In genomic region chr7:49852619-49853462, GRCh38 we compare ENCODE assay signal across 7 cellular contexts.
DNase-seq lines count a peak whose midpoint lies in the region; ATAC-seq, FAIRE-seq and TF ChIP-seq lines count a peak whose summit lies in the region.

No MANE protein-coding gene starts in this region.

- peak; percentile 82 for ATAC-seq in GM21390 (IDR thresholded peaks at IDR 0.05; ENCODE audit: unreplicated experiment)
- peak; percentile 50 for ATAC-seq in HG03575 (IDR thresholded peaks at IDR 0.05; ENCODE audit: extremely low read depth, insufficient number of reproducible peaks, low FRiP score, unreplicated experiment)
- no peak for ATAC-seq in thoracic aorta (ENCODE audit: insufficient number of reproducible peaks, low FRiP score, low read depth)

- H4K20me1 ChIP-seq in keratinocyte (ENCODE audit: control insufficient read depth, extremely low read depth, insufficient read depth, low read length): no peaks in the 10 kb centered on the region

- H3K27me3 ChIP-seq in GM06990 (replicated peaks; ENCODE audit: control insufficient read depth, insufficient read depth, low read length) (no peaks in the 10 kb centered on the region; the same call in 1 of the 2 replicates), keratinocyte (ENCODE audit: control insufficient read depth, extremely low read depth, insufficient read depth, low read length) (no peaks in the 10 kb centered on the region), thoracic aorta (replicated peaks; ENCODE audit: insufficient read depth) (no peaks in the 10 kb centered on the region)

- no peaks in the 10 kb centered on the region for H3K9me3 ChIP-seq in keratinocyte (ENCODE audit: control insufficient read depth, low read depth, low read length)
- no peaks in the 10 kb centered on the region for H3K9me3 ChIP-seq in thoracic aorta

- in situ Hi-C loops in T47D (cut with HindIII; ENCODE audit: low pct_unique_long_range_greater_than_20kb, low sequenced_read_pairs): no loop called here

- peak; percentile 83 for TF ChIP-seq CTCF in GM06990 (IDR thresholded peaks at IDR 0.05; ENCODE audit: insufficient read depth, low read length, poor library complexity, severe bottlenecking)
- TF ChIP-seq CTCF in keratinocyte (optimal IDR thresholded peaks at IDR 0.05 in 1 of 3, IDR thresholded peaks at IDR 0.05 in 1 of 3, conservative IDR thresholded peaks at IDR 0.05 in 1 of 3; ENCODE audit: extremely low read depth in 1 of 3, insufficient read depth in 2 of 3, low read length in 3 of 3): peak; percentile 89 to 93 (median 92)
- TF ChIP-seq CTCF in thoracic aorta (IDR thresholded peaks at IDR 0.05): peak; percentile 49

- H3K27ac ChIP-seq in keratinocyte (ENCODE audit: control insufficient read depth, insufficient read depth, low read length) (no peak overlapping the region), thoracic aorta (no peak overlapping the region)

- H2AFZ ChIP-seq in keratinocyte (ENCODE audit: control insufficient read depth, low read length): no peak overlapping the region

- H3K9ac ChIP-seq in keratinocyte (ENCODE audit: control insufficient read depth, extremely low read depth, insufficient read depth, low read length): no peak overlapping the region

- DNase-seq in GM06990 (ENCODE audit: extremely low read depth, insufficient read length) (peak; percentile 5), NOMO-1 treated with dmso at 0.1 percent for 144 hours (lab: John Stamatoyannopoulos, UW; ENCODE audit: unreplicated experiment) (peak; percentile 44), T47D (ENCODE audit: low read depth in 1 of 2, low spot score in 1 of 2) (peak; percentile 81 to 86), keratinocyte (ENCODE audit: low read depth, low spot score) (peak; percentile 7), thoracic aorta (ENCODE audit: low spot score) (no peak)

- H3K4me3 ChIP-seq in GM06990 (replicated peaks; ENCODE audit: low read depth, low read length): no peak overlapping the region
- H3K4me3 ChIP-seq in keratinocyte (ENCODE audit: control insufficient read depth in 2 of 3, extremely low read depth in 1 of 3, insufficient read depth in 2 of 3, low read depth in 1 of 3, low read length in 3 of 3): no peak overlapping the region
- H3K4me3 ChIP-seq in thoracic aorta: no peak overlapping the region

- H3K4me2 ChIP-seq in keratinocyte (ENCODE audit: control insufficient read depth, extremely low read depth, insufficient read depth, low read depth, low read length): no peak overlapping the region

- H3K36me3 ChIP-seq in GM06990 (ENCODE audit: control insufficient read depth, insufficient read depth, low read length) (no peaks in the 10 kb centered on the region), keratinocyte (ENCODE audit: control insufficient read depth in 2 of 2, extremely low read depth in 1 of 2, insufficient read depth in 2 of 2, low read length in 2 of 2) (no peaks in the 10 kb centered on the region), thoracic aorta (no peaks in the 10 kb centered on the region)

- dilution Hi-C loops in keratinocyte (cut with MboI; ENCODE audit: extremely low pct_ligation_motif_present, low sequenced_read_pairs): no loop called here

- H3K4me1 ChIP-seq in keratinocyte (ENCODE audit: control insufficient read depth, extremely low read depth, insufficient read depth, low read length) (no peaks in the 10 kb centered on the region), thoracic aorta (ENCODE audit: control insufficient read depth in 1 of 2, low read depth in 2 of 2) (no peaks in the 10 kb centered on the region)

- peak; percentile 87 for FAIRE-seq in keratinocyte (lab: Jason Lieb, UNC)

- H3K9me1 ChIP-seq in keratinocyte (ENCODE audit: control insufficient read depth, extremely low read depth, insufficient read depth, low read length): no peaks in the 10 kb centered on the region

- no peaks in the 10 kb centered on the region for H3K79me2 ChIP-seq in keratinocyte (ENCODE audit: control insufficient read depth, insufficient read depth, low read length)
